In genomic region chr11:115303929-115304328, GRCh38 we compare ENCODE assay signal across 26 cellular contexts.
"Had no signal": no experiment of that assay in that cellular context is flagged by ENCODE, and none has a peak within 500 bp of the region (broad histone marks: within the 10 kb centered on the region; RNA-seq: fewer than 3 reads in every experiment).

No MANE protein-coding gene starts in this region.

- H3K36me3 Mint-ChIP-seq: immature natural killer cell; naive B cell; natural killer cell; stimulated activated memory B cell treated with anti-CD40 and anti-IgM and Interleukin-4, amounts not matched to agents 10 μg/mL and 1 μg/mL and 100 μg/mL, for 72 hours had no signal

- DNase-seq: hypothalamus; immature natural killer cell; kidney; left colon; left lung; lower lobe of right lung; mammary epithelial cell; mesenchymal stem cell; naive B cell; natural killer cell; nephron progenitor cell; ovary; retina; right cardiac atrium; sigmoid colon; stimulated activated CD4-positive, alpha-beta T cell treated with anti-CD3 and anti-CD28 coated beads, Interleukin-1b, Interleukin-23, amount 100 ng/mL, for 48 hours; stimulated activated CD4-positive, alpha-beta T cell treated with anti-CD3 and anti-CD28 coated beads, Interleukin-2, amount 100 ng/mL, for 48 hours; stimulated activated CD4-positive, alpha-beta T cell treated with anti-CD3 and anti-CD28 coated beads, Interleukin-4, amount 100 ng/mL, for 4 hours; stimulated activated CD8-positive, alpha-beta memory T cell treated with anti-CD3 and anti-CD28 coated beads, Interleukin-4, amount 100 ng/mL, for 48 hours; stimulated activated naive CD4-positive, alpha-beta T cell treated with Interleukin-2 at 50 U/mL for 16 hours; stimulated activated naive CD8-positive, alpha-beta T cell treated with anti-CD3 and anti-CD28 coated beads, Interleukin-15, amount 100 ng/mL, for 72 hours; substantia nigra; uterus had no signal

- H3K4me1 Mint-ChIP-seq: immature natural killer cell; naive B cell; natural killer cell; stimulated activated memory B cell treated with anti-CD40 and anti-IgM and Interleukin-4, amounts not matched to agents 10 μg/mL and 1 μg/mL and 100 μg/mL, for 72 hours; stimulated activated naive CD8-positive, alpha-beta T cell treated with anti-CD3 and anti-CD28 coated beads, Interleukin-15, amount 100 ng/mL, for 72 hours had no signal

- H3K27me3 Mint-ChIP-seq: naive B cell; progenitor cell of endocrine pancreas; stimulated activated memory B cell treated with anti-CD40 and anti-IgM and Interleukin-4, amounts not matched to agents 10 μg/mL and 1 μg/mL and 100 μg/mL, for 72 hours; stimulated activated naive CD8-positive, alpha-beta T cell treated with anti-CD3 and anti-CD28 coated beads, Interleukin-15, amount 100 ng/mL, for 72 hours had no signal

- H3K4me3 Mint-ChIP-seq: immature natural killer cell; naive B cell; natural killer cell; nephron progenitor cell; stimulated activated memory B cell treated with anti-CD40 and anti-IgM and Interleukin-4, amounts not matched to agents 10 μg/mL and 1 μg/mL and 100 μg/mL, for 72 hours; stimulated activated naive CD8-positive, alpha-beta T cell treated with anti-CD3 and anti-CD28 coated beads, Interleukin-15, amount 100 ng/mL, for 72 hours; type B pancreatic cell had no signal

- H3K9me3 Mint-ChIP-seq: immature natural killer cell; naive B cell; natural killer cell; nephron progenitor cell; stimulated activated memory B cell treated with anti-CD40 and anti-IgM and Interleukin-4, amounts not matched to agents 10 μg/mL and 1 μg/mL and 100 μg/mL, for 72 hours; stimulated activated naive CD8-positive, alpha-beta T cell treated with anti-CD3 and anti-CD28 coated beads, Interleukin-15, amount 100 ng/mL, for 72 hours; type B pancreatic cell had no signal

- H3K27ac Mint-ChIP-seq: immature natural killer cell; naive B cell; natural killer cell; stimulated activated memory B cell treated with anti-CD40 and anti-IgM and Interleukin-4, amounts not matched to agents 10 μg/mL and 1 μg/mL and 100 μg/mL, for 72 hours; stimulated activated naive CD8-positive, alpha-beta T cell treated with anti-CD3 and anti-CD28 coated beads, Interleukin-15, amount 100 ng/mL, for 72 hours; type B pancreatic cell had no signal

- ATAC-seq: left lung; lower lobe of right lung; natural killer cell; right cardiac atrium; stimulated activated memory B cell treated with anti-CD40 and anti-IgM and Interleukin-4, amounts not matched to agents 10 μg/mL and 1 μg/mL and 100 μg/mL, for 72 hours; stimulated activated naive CD8-positive, alpha-beta T cell treated with anti-CD3 and anti-CD28 coated beads, Interleukin-15, amount 100 ng/mL, for 72 hours had no signal
